1 cellular context compared by ENCODE assay signal in the genomic region with DNA sequence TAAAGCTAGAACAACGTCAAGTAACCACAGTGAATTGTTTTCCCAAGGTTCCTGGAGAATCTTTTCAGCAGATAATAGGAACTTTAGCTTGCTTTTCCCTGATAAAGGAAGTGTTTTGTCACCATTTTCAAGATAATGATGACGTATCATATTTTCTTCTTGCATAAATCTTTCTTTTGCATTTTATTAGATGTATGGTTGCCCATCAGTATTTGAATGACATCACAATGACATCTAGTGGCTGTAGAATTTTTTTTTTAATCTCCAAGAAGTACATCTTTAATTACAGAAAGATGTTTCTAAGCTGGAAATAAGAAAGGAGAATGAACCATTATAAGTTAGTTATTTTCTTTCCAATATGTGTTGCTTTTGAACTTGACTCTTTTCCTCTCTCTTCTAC.
TF ChIP-seq lines count a peak whose summit lies in the region.

No MANE protein-coding gene starts in this region.

TF ChIP-seq in HEK293, 187 proteins besides CTCF, POLR2A, EP300 and RAD21 (continued from another document):
- TF ChIP-seq ZNF777 (tag by site-specific recombination; IDR thresholded peaks at IDR 0.05; ENCODE audit: borderline replicate concordance) = no peak
- TF ChIP-seq MEIS1 (CRISPR knock-in tag; IDR thresholded peaks at IDR 0.05; ENCODE audit: borderline replicate concordance) = no peak
- no peak for TF ChIP-seq ZNF362 (tag by site-specific recombination; IDR thresholded peaks at IDR 0.05)
- TF ChIP-seq ATF2 (tag by site-specific recombination; IDR thresholded peaks at IDR 0.05; ENCODE audit: low read depth) = 0 out of 2 replicates have a peak, but pooled peaks have one; percentile 31
- TF ChIP-seq ZNF571 (tag by site-specific recombination; IDR thresholded peaks at IDR 0.05) = no peak
- TF ChIP-seq ZNF654 (tag by site-specific recombination; IDR thresholded peaks at IDR 0.05; ENCODE audit: low read depth) = 0 out of 2 replicates have a peak, but pooled peaks have one; percentile 19
- TF ChIP-seq ZNF629 (tag by site-specific recombination; IDR thresholded peaks at IDR 0.05) = no peak
TF ChIP-seq in HEK293: peak in this region for 2.
